Comparison of ENCODE assay signal across 10 cellular contexts in the genomic region with DNA sequence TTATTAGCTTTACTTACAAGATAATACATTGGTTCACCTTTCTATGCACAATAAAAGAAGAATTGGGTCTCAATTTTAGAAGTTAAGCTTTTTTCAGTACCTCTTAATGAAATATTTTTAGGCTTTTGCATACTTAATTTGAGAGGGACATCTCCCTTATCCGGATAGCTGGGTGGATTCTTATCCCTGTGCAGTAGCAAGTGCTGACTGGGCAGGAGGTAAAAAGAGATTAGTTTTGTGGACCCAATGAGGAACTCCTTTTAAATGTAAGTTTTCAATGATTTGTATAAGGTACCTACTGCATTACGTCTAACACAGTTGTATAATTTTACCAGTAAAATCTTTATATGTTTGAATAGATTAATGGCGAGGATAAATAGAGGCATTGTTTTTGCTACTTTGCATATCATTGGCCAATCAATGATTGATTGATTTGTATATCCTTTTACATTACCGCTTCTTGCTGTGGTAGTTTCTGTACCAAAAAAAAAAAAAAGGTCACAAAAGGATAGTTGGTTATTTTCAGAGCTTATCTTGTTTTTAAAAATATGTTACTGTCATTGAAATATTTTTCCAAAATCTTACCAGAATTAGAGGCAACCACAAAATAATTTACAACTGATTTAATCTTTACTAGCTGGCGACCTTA. TPM values are rescaled to one million over a fixed set of nuclear protein-coding genes. Genes with fewer than 3 reads are reported as not detected.
DNase-seq lines count a peak whose midpoint lies in the region; ATAC-seq, FAIRE-seq and TF ChIP-seq lines count a peak whose summit lies in the region.
"Had no signal": no experiment of that assay in that cellular context is flagged by ENCODE, and none has a peak within 500 bp of the region (broad histone marks: within the 10 kb centered on the region; RNA-seq: fewer than 3 reads in every experiment).

No MANE protein-coding gene starts in this region.

- no peak for TF ChIP-seq CTCF in DOHH2 (IDR thresholded peaks at IDR 0.05; ENCODE audit: low read depth, low read length, poor library complexity, severe bottlenecking)
- no peak for TF ChIP-seq CTCF in KMS-11 (conservative IDR thresholded peaks at IDR 0.05; ENCODE audit: low read depth, low read length)
- no peak for TF ChIP-seq CTCF in bronchial epithelial cell (IDR thresholded peaks at IDR 0.05; ENCODE audit: insufficient read depth, low read length, severe bottlenecking)
- no peak for TF ChIP-seq CTCF in GM13976 (IDR thresholded peaks at IDR 0.05; ENCODE audit: borderline replicate concordance, control extremely low read depth, extremely low read depth, insufficient read depth, missing control alignments)

- peaks cover 63% of the 10 kb centered on the region for H3K4me1 ChIP-seq in DOHH2 (ENCODE audit: control insufficient read depth, low read length)
- peaks cover 67% of the 10 kb centered on the region for H3K4me1 ChIP-seq in KMS-11 (ENCODE audit: low read depth, poor library complexity, severe bottlenecking)
- H3K4me1 ChIP-seq in naive thymus-derived CD4-positive, alpha-beta T cell (ENCODE audit: control insufficient read depth in 2 of 2, insufficient read depth in 2 of 2, low read length in 2 of 2): peaks cover 36 to 42% of the 10 kb centered on the region in 2 donors

- H3K79me2 ChIP-seq in DOHH2 (ENCODE audit: control insufficient read depth, low read length) (peaks cover 80% of the 10 kb centered on the region), KMS-11 (ENCODE audit: insufficient read depth, low read depth) (peaks cover 68% of the 10 kb centered on the region)

- H3K4me3 ChIP-seq in DOHH2 (ENCODE audit: low read length): peak overlapping the region; percentile 100
- H3K4me3 ChIP-seq in KMS-11 (IDR thresholded peaks at IDR 0.05; ENCODE audit: insufficient read depth, low read depth, low read length): no peak overlapping the region
- peak overlapping the region; percentile 1 for H3K4me3 ChIP-seq in bronchial epithelial cell (ENCODE audit: low read depth, low read length)
- H3K4me3 ChIP-seq in naive thymus-derived CD4-positive, alpha-beta T cell (ENCODE audit: low read length): peak overlapping the region; percentile 81

- H3K4me2 ChIP-seq in DOHH2 (ENCODE audit: low read length) (peak overlapping the region; percentile 85), KMS-11 (peak overlapping the region; percentile 44)

- H3K27me3 ChIP-seq in DOHH2 (ENCODE audit: control insufficient read depth, low read length) (no peaks in the 10 kb centered on the region), KMS-11 (ENCODE audit: insufficient read depth, low read depth) (no peaks in the 10 kb centered on the region), bronchial epithelial cell (ENCODE audit: control insufficient read depth, insufficient read depth, low read length) (no peaks in the 10 kb centered on the region)
- no peaks in the 10 kb centered on the region for H3K27me3 ChIP-seq in naive thymus-derived CD4-positive, alpha-beta T cell (ENCODE audit: control insufficient read depth in 2 of 2, insufficient read depth in 2 of 2, low read length in 2 of 2)
- H3K27me3 ChIP-seq: uterus had no signal

- H3K36me3 ChIP-seq in DOHH2 (ENCODE audit: control insufficient read depth, low read length) (peaks cover 43% of the 10 kb centered on the region), KMS-11 (ENCODE audit: insufficient read depth) (no peaks in the 10 kb centered on the region), bronchial epithelial cell (ENCODE audit: control insufficient read depth, insufficient read depth, low read length) (no peaks in the 10 kb centered on the region)
- H3K36me3 ChIP-seq in naive thymus-derived CD4-positive, alpha-beta T cell (ENCODE audit: control insufficient read depth in 2 of 3, insufficient read depth in 3 of 3, low read length in 3 of 3): peaks cover 0 to 3% (median 0%) of the 10 kb centered on the region in 3 experiments
- H3K36me3 ChIP-seq: uterus had no signal

- peaks cover 4% of the 10 kb centered on the region; the same call in 1 of the 2 replicates for H3F3A ChIP-seq in DOHH2 (ENCODE audit: control insufficient read depth, insufficient read depth)

- peak; percentile 8 for DNase-seq in bronchial epithelial cell (ENCODE audit: low read depth)
- no peak for DNase-seq in naive thymus-derived CD4-positive, alpha-beta T cell
- DNase-seq in NCI-H1417 treated with DMSO at 0.1 percent for 48 hours (lab: John Stamatoyannopoulos, UW): no peak
- DNase-seq in GM13976 (ENCODE audit: low spot score): no peak
- DNase-seq in AG08395 (ENCODE audit: low spot score): no peak
- DNase-seq: NCI-H146, uterus had no signal

- H4K20me1 ChIP-seq in DOHH2 (ENCODE audit: control insufficient read depth, insufficient read depth, low read depth, low read length) (peaks cover 33% of the 10 kb centered on the region), KMS-11 (ENCODE audit: insufficient read depth) (peaks cover 59% of the 10 kb centered on the region)

- H3K9me2 ChIP-seq in DOHH2 (replicated peaks; ENCODE audit: control insufficient read depth, low read length): no peaks in the 10 kb centered on the region

- no peak for ATAC-seq in naive thymus-derived CD4-positive, alpha-beta T cell
- ATAC-seq in GM18858 (IDR thresholded peaks at IDR 0.05; ENCODE audit: unreplicated experiment): no peak

- peaks cover 43 to 79% (median 75%) of the 10 kb centered on the region in 7 donors for H3K4me1 Mint-ChIP-seq in naive thymus-derived CD4-positive, alpha-beta T cell

- peaks cover 0 to 3% (median 0%) of the 10 kb centered on the region in 11 donors for H3K9me3 Mint-ChIP-seq in naive thymus-derived CD4-positive, alpha-beta T cell

- peak overlapping the region; percentile 96; the same call in 1 of the 2 replicates for H3K9ac ChIP-seq in KMS-11

- intact Hi-C loops in naive thymus-derived CD4-positive, alpha-beta T cell (cut with micrococcal nuclease): loop anchor here in 1 of 2 donors (5.0 to 10.0 kb wide), 2 partner anchors 407 to 1001 kb away; a partner anchor contains a TSS

- no peaks in the 10 kb centered on the region for H3K27me3 Mint-ChIP-seq in naive thymus-derived CD4-positive, alpha-beta T cell

- no peaks in the 10 kb centered on the region for H3K9me3 ChIP-seq in DOHH2 (ENCODE audit: control insufficient read depth, insufficient read depth, low read length)
- no peaks in the 10 kb centered on the region for H3K9me3 ChIP-seq in naive thymus-derived CD4-positive, alpha-beta T cell (ENCODE audit: control insufficient read depth in 2 of 3, low read length in 3 of 3)
- H3K9me3 ChIP-seq: uterus had no signal

- POLR2A ChIA-PET in naive thymus-derived CD4-positive, alpha-beta T cell (lab: Charles Lee): interaction anchor here (0.7 to 5.9 kb wide), 6 partner anchors 11 to 90 kb away, joined by 3 to 45 read pairs (median 6); no protein-coding TSS in a partner anchor

- H3K27ac ChIP-seq in DOHH2 (ENCODE audit: low read depth, low read length): no peak overlapping the region
- H3K27ac ChIP-seq in KMS-11: peak overlapping the region; percentile 8; the same call in 1 of the 2 replicates
- peak overlapping the region; percentile 90 for H3K27ac ChIP-seq in naive thymus-derived CD4-positive, alpha-beta T cell (ENCODE audit: low read depth, low read length)

- in situ Hi-C loops in GM13976 (cut with MboI; ENCODE audit: low sequenced_read_pairs, unreplicated experiment): no loop called here

- peak overlapping the region; percentile 34 to 100 (median 98) for H3K4me3 Mint-ChIP-seq in naive thymus-derived CD4-positive, alpha-beta T cell

- FAIRE-seq in bronchial epithelial cell (lab: Jason Lieb, UNC): no peak

- H3K36me3 Mint-ChIP-seq in naive thymus-derived CD4-positive, alpha-beta T cell: peaks cover 0 to 10% (median 3%) of the 10 kb centered on the region in 5 donors

- H3K27ac Mint-ChIP-seq in naive thymus-derived CD4-positive, alpha-beta T cell: peak overlapping the region in 7 of 9 donors; percentile 36 to 99 (median 71)

- CTCF ChIA-PET in naive thymus-derived CD4-positive, alpha-beta T cell (lab: Charles Lee): interaction anchor here (0.6 to 2.0 kb wide), 5 partner anchors 11 to 149 kb away, joined by 3 to 7 read pairs (median 5); no protein-coding TSS in a partner anchor

- H2AFZ ChIP-seq in KMS-11 (ENCODE audit: low read depth): no peak overlapping the region

RNA-seq across cellular contexts. Expression of a gene that starts 2.2 kb away (rescaled TPM):
- total RNA-seq in bronchial epithelial cell: 17.9 and 29.6 TPM in 2 replicates
- 100 to 1,000 TPM in 2 of 5 experiments, 10 to 100 TPM in 3; 86.8 to 127 (median 96.5) TPM for total RNA-seq in naive thymus-derived CD4-positive, alpha-beta T cell
- 10 to 100 TPM; 33.2 to 48.4 TPM for polyA plus RNA-seq in naive thymus-derived CD4-positive, alpha-beta T cell
